Comparison of ENCODE assay signal across 14 cellular contexts in genomic region chr5:107889387-107889786, GRCh38.
"Had no signal": no experiment of that assay in that cellular context is flagged by ENCODE, and none has a peak within 500 bp of the region (broad histone marks: within the 10 kb centered on the region; RNA-seq: fewer than 3 reads in every experiment).

No MANE protein-coding gene starts in this region.

- H3K27me3 ChIP-seq: body of pancreas, esophagus squamous epithelium, foreskin keratinocyte had no signal

- H3K27ac ChIP-seq: body of pancreas, coronary artery, esophagus squamous epithelium, foreskin keratinocyte had no signal

- H3K4me3 ChIP-seq: body of pancreas, coronary artery, esophagus squamous epithelium had no signal

- H3K9me3 ChIP-seq: body of pancreas, esophagus squamous epithelium had no signal

- DNase-seq: activated CD4-positive, CD25-positive, alpha-beta regulatory T cell treated with anti-CD3 and anti-CD28 coated beads, Interleukin-2, amount 50 U/mL, for 72 hours; activated naive CD4-positive, alpha-beta T cell treated with anti-CD3 and anti-CD28 coated beads for 36 hours; amniotic stem cell; body of pancreas; central memory CD4-positive, alpha-beta T cell; effector CD8-positive, alpha-beta T cell; esophagus squamous epithelium; foreskin keratinocyte; glutamatergic neuron; hypothalamus; T-helper 1 cell; T1000 had no signal

- ATAC-seq: body of pancreas, foreskin keratinocyte, SK-N-SH treated with all-trans-retinoic acid at 6 μM for 48 hours had no signal

- H3K36me3 ChIP-seq: esophagus squamous epithelium had no signal
